In the genomic region with DNA sequence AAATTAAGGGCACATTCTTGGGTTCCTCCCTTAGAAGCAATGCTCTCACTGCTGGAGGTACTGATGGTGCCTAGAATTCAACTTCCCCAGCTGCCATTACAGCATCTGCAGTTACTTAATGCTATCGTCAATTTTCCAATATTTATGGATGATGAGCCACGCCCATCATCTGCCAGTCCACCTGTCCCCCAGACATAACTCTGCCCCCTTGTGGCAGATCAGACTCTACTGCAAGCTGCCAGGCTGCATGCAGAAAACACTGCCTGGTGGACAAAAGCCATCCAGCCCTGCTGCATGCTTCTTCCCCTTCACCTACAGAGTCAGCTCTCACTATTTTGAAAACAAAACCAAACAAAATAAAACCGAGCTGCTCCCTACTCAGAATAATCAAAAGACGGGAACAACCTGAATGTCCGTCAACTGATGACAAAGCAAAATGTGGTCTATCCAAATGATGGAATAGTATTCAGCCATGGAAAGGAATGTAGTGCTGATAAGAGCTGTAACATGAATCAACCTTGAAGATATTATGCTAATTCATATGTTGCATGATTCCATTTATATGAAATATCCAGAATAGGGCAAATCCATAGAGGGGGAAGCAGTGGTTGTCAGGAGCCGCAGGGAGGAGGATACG, we compare ENCODE assay signal across 1 cellular context.
TF ChIP-seq lines count a peak whose summit lies in the region.

No MANE protein-coding gene starts in this region.

TF ChIP-seq in GM23338, 12 proteins besides CTCF, POLR2A, EP300 and RAD21:
- TF ChIP-seq, protein P1, sequence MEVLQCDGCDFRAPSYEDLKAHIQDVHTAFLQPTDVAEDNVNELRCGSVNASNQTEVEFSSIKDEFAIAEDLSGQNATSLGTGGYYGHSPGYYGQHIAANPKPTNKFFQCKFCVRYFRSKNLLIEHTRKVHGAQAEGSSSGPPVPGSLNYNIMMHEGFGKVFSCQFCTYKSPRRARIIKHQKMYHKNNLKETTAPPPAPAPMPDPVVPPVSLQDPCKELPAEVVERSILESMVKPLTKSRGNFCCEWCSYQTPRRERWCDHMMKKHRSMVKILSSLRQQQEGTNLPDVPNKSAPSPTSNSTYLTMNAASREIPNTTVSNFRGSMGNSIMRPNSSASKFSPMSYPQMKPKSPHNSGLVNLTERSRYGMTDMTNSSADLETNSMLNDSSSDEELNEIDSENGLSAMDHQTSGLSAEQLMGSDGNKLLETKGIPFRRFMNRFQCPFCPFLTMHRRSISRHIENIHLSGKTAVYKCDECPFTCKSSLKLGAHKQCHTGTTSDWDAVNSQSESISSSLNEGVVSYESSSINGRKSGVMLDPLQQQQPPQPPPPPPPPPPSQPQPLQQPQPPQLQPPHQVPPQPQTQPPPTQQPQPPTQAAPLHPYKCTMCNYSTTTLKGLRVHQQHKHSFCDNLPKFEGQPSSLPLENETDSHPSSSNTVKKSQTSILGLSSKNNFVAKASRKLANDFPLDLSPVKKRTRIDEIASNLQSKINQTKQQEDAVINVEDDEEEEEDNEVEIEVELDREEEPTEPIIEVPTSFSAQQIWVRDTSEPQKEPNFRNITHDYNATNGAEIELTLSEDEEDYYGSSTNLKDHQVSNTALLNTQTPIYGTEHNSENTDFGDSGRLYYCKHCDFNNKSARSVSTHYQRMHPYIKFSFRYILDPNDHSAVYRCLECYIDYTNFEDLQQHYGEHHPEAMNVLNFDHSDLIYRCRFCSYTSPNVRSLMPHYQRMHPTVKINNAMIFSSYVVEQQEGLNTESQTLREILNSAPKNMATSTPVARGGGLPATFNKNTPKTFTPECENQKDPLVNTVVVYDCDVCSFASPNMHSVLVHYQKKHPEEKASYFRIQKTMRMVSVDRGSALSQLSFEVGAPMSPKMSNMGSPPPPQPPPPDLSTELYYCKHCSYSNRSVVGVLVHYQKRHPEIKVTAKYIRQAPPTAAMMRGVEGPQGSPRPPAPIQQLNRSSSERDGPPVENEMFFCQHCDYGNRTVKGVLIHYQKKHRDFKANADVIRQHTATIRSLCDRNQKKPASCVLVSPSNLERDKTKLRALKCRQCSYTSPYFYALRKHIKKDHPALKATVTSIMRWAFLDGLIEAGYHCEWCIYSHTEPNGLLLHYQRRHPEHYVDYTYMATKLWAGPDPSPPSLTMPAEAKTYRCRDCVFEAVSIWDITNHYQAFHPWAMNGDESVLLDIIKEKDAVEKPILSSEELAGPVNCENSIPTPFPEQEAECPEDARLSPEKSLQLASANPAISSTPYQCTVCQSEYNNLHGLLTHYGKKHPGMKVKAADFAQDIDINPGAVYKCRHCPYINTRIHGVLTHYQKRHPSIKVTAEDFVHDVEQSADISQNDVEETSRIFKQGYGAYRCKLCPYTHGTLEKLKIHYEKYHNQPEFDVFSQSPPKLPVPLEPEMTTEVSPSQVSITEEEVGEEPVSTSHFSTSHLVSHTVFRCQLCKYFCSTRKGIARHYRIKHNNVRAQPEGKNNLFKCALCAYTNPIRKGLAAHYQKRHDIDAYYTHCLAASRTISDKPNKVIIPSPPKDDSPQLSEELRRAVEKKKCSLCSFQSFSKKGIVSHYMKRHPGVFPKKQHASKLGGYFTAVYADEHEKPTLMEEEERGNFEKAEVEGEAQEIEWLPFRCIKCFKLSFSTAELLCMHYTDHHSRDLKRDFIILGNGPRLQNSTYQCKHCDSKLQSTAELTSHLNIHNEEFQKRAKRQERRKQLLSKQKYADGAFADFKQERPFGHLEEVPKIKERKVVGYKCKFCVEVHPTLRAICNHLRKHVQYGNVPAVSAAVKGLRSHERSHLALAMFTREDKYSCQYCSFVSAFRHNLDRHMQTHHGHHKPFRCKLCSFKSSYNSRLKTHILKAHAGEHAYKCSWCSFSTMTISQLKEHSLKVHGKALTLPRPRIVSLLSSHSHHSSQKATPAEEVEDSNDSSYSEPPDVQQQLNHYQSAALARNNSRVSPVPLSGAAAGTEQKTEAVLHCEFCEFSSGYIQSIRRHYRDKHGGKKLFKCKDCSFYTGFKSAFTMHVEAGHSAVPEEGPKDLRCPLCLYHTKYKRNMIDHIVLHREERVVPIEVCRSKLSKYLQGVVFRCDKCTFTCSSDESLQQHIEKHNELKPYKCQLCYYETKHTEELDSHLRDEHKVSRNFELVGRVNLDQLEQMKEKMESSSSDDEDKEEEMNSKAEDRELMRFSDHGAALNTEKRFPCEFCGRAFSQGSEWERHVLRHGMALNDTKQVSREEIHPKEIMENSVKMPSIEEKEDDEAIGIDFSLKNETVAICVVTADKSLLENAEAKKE (CRISPR knock-in tag; IDR thresholded peaks at IDR 0.05), result no peak
- TF ChIP-seq ZNF331 (CRISPR knock-in tag; IDR thresholded peaks at IDR 0.05; ENCODE audit: low read depth) (no peak), STAT1 (IDR thresholded peaks at IDR 0.05; ENCODE audit: unreplicated experiment) (no peak), CREB1 (CRISPR knock-in tag; IDR thresholded peaks at IDR 0.05; ENCODE audit: low read depth) (no peak), EZH2phosphoT487 (IDR thresholded peaks at IDR 0.05; ENCODE audit: unreplicated experiment) (no peak), POLR2AphosphoS5 (IDR thresholded peaks at IDR 0.05; ENCODE audit: low read depth) (no peak), NANOG (IDR thresholded peaks at IDR 0.05; ENCODE audit: borderline replicate concordance) (no peak), EZH2 (IDR thresholded peaks at IDR 0.05; ENCODE audit: low read depth, unreplicated experiment) (no peak), ZNF114 (CRISPR knock-in tag; IDR thresholded peaks at IDR 0.05) (no peak), JUNB (IDR thresholded peaks at IDR 0.05; ENCODE audit: unreplicated experiment) (no peak)
- TF ChIP-seq, protein P2, sequence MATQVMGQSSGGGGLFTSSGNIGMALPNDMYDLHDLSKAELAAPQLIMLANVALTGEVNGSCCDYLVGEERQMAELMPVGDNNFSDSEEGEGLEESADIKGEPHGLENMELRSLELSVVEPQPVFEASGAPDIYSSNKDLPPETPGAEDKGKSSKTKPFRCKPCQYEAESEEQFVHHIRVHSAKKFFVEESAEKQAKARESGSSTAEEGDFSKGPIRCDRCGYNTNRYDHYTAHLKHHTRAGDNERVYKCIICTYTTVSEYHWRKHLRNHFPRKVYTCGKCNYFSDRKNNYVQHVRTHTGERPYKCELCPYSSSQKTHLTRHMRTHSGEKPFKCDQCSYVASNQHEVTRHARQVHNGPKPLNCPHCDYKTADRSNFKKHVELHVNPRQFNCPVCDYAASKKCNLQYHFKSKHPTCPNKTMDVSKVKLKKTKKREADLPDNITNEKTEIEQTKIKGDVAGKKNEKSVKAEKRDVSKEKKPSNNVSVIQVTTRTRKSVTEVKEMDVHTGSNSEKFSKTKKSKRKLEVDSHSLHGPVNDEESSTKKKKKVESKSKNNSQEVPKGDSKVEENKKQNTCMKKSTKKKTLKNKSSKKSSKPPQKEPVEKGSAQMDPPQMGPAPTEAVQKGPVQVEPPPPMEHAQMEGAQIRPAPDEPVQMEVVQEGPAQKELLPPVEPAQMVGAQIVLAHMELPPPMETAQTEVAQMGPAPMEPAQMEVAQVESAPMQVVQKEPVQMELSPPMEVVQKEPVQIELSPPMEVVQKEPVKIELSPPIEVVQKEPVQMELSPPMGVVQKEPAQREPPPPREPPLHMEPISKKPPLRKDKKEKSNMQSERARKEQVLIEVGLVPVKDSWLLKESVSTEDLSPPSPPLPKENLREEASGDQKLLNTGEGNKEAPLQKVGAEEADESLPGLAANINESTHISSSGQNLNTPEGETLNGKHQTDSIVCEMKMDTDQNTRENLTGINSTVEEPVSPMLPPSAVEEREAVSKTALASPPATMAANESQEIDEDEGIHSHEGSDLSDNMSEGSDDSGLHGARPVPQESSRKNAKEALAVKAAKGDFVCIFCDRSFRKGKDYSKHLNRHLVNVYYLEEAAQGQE (IDR thresholded peaks at IDR 0.05; ENCODE audit: unreplicated experiment), result no peak
- TF ChIP-seq, protein P3, sequence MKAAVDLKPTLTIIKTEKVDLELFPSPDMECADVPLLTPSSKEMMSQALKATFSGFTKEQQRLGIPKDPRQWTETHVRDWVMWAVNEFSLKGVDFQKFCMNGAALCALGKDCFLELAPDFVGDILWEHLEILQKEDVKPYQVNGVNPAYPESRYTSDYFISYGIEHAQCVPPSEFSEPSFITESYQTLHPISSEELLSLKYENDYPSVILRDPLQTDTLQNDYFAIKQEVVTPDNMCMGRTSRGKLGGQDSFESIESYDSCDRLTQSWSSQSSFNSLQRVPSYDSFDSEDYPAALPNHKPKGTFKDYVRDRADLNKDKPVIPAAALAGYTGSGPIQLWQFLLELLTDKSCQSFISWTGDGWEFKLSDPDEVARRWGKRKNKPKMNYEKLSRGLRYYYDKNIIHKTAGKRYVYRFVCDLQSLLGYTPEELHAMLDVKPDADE (IDR thresholded peaks at IDR 0.05), result no peak
